1 cellular context compared by ENCODE assay signal in genomic region chr10:126222736-126223511, GRCh38.
TF ChIP-seq lines count a peak whose summit lies in the region.

No MANE protein-coding gene starts in this region.

TF ChIP-seq in SK-N-SH, 30 proteins besides CTCF, POLR2A, EP300 and RAD21:
- TF ChIP-seq YY1 (IDR thresholded peaks at IDR 0.05; ENCODE audit: low read depth) (no peak), NFIC (IDR thresholded peaks at IDR 0.05; ENCODE audit: borderline replicate concordance) (0 out of 2 replicates have a peak, but pooled peaks have one; percentile 23)
